ENCODE assay signal across 8 cellular contexts in the genomic region with DNA sequence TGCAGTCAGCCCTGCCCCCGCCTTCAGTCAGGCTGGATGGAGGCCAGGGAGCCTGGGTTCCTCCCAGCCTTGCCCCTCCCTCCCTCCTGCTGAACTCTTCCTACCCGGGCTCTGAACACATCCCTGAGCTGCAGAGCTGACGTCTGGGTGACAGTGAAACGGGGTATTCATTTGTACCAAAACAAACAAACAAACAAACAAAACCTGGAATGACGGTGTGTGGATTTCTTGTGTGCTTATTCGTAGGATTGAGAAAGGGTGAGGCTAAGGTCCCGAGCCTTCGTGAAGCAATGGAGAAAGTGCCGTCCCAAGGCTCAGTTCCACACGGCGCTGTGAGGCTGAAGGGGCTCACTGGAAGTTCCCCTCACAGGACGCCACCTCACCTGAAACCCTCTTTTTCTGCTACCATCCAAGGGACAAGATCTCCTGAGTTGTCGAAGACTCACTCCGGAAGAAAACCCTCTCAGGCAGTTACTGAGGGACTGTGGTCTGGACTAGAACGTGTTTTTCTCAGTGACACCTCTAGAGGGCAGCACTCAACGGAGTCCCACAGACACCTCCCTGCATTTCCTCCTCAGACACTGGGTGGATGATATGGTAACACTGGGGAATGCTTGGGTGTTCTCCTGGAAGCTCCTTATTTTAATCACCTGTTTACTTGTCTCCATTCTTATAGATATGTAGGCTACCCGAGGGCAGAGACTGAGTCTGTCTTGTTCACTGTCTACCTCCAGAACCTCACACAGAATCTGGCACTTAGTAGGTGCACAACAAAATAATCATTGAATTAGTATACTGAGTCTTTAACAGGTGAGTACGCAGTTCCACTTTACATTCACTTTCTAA. TPM values are rescaled to one million over a fixed set of nuclear protein-coding genes. Genes with fewer than 3 reads are reported as not detected.
DNase-seq lines count a peak whose midpoint lies in the region; ATAC-seq and TF ChIP-seq lines count a peak whose summit lies in the region.

No MANE protein-coding gene starts in this region.

- peak; percentile 99 for ATAC-seq in GM19467 (IDR thresholded peaks at IDR 0.05; ENCODE audit: unreplicated experiment)

- H3K4me1 ChIP-seq in endodermal cell (ENCODE audit: control insufficient read depth, insufficient read depth, low read length) (no peaks in the 10 kb centered on the region), mononuclear cell (ENCODE audit: insufficient read depth, low read length) (no peaks in the 10 kb centered on the region)

- no peak overlapping the region for H3K9ac ChIP-seq in endodermal cell (ENCODE audit: extremely low read depth, low read length, poor library complexity, severe bottlenecking)

- H3K4me3 ChIP-seq in endodermal cell (ENCODE audit: low read length) (peak overlapping the region; percentile 69), mononuclear cell (ENCODE audit: low read length) (peak overlapping the region; percentile 24)

- H3K9me3 ChIP-seq in endodermal cell (ENCODE audit: control insufficient read depth, low read length) = no peaks in the 10 kb centered on the region
- H3K9me3 ChIP-seq in mononuclear cell (ENCODE audit: low read depth, low read length) = no peaks in the 10 kb centered on the region

- no peaks in the 10 kb centered on the region for H3K36me3 ChIP-seq in endodermal cell (ENCODE audit: control insufficient read depth, insufficient read depth, low read length)

- peaks cover 2% of the 10 kb centered on the region for H3K27me3 Mint-ChIP-seq in endodermal cell (ENCODE audit: insufficient read depth)

- DNase-seq in COR-L47 (lab: John Stamatoyannopoulos, UW) (peak; percentile 52), HK-2 (ENCODE audit: unreplicated experiment) (peak; percentile 79), NCI-H82 treated with DMSO at 0.1 percent for 48 hours (lab: John Stamatoyannopoulos, UW; ENCODE audit: unreplicated experiment) (peak; percentile 63), endodermal cell (peak; percentile 91)
- peak; percentile 78 for DNase-seq in activated CD8-positive, alpha-beta memory T cell treated with anti-CD3 and anti-CD28 coated beads for 24 hours
- DNase-seq in stimulated activated CD8-positive, alpha-beta memory T cell treated with anti-CD3 and anti-CD28 coated beads, Interleukin-4, amount 100 ng/mL, for 24 hours (ENCODE audit: low read depth) = peak; percentile 26

- H3K27me3 ChIP-seq in endodermal cell (ENCODE audit: control insufficient read depth, insufficient read depth, low read length, poor library complexity, severe bottlenecking) = no peaks in the 10 kb centered on the region
- H3K27me3 ChIP-seq in mononuclear cell (ENCODE audit: insufficient read depth, low read length) = no peaks in the 10 kb centered on the region

- H3K36me3 Mint-ChIP-seq in endodermal cell (ENCODE audit: low read depth) = no peaks in the 10 kb centered on the region

- no peak overlapping the region for H3K27ac ChIP-seq in endodermal cell (ENCODE audit: low read depth, low read length)

- H3K4me1 Mint-ChIP-seq in endodermal cell = peaks cover 6% of the 10 kb centered on the region

- TF ChIP-seq CTCF in endodermal cell (conservative IDR thresholded peaks at IDR 0.05) = peak; percentile 91

- H3K4me3 Mint-ChIP-seq in endodermal cell = peak overlapping the region; percentile 62

- 52 to 57% methylated on average over 11 to 18 of the region's 18 CpGs for WGBS in endodermal cell (ENCODE audit: insufficient coverage in 1 of 2, insufficient read length in 1 of 2), 2 experiments

- no peaks in the 10 kb centered on the region for H3K9me3 Mint-ChIP-seq in endodermal cell

- H3K27ac Mint-ChIP-seq in endodermal cell = peak overlapping the region; percentile 66

RNA-seq across cellular contexts. Expression of a gene that starts 27.3 kb away (rescaled TPM):
- not detected for total RNA-seq in endodermal cell
- not detected for polyA plus RNA-seq in endodermal cell (2013, experiment 1 of 2)
- polyA plus RNA-seq in endodermal cell (2013, experiment 2 of 2) = not detected
- total RNA-seq in mononuclear cell = not detected

RNA-seq across cellular contexts. Expression of a gene that starts 41.6 kb away (rescaled TPM):
- total RNA-seq in endodermal cell (not detected), mononuclear cell (not detected)
- polyA plus RNA-seq in endodermal cell (2013, experiment 1 of 2) = not detected
- polyA plus RNA-seq in endodermal cell (2013, experiment 2 of 2) = not detected

Comparison
In these comparisons a context has a peak if more than half of its experiments do, and no peak if none do; other contexts are left out.
1. DNase-seq: peak in every context shown above with its lines; median percentile 91 in endodermal cell; 79 in HK-2; 78 in activated CD8-positive, alpha-beta memory T cell treated with anti-CD3 and anti-CD28 coated beads for 24 hours; 63 in NCI-H82 treated with DMSO at 0.1 percent for 48 hours; 52 in COR-L47; 26 in stimulated activated CD8-positive, alpha-beta memory T cell treated with anti-CD3 and anti-CD28 coated beads, Interleukin-4, amount 100 ng/mL, for 24 hours.